8 cellular contexts compared by ENCODE assay signal in the genomic region with DNA sequence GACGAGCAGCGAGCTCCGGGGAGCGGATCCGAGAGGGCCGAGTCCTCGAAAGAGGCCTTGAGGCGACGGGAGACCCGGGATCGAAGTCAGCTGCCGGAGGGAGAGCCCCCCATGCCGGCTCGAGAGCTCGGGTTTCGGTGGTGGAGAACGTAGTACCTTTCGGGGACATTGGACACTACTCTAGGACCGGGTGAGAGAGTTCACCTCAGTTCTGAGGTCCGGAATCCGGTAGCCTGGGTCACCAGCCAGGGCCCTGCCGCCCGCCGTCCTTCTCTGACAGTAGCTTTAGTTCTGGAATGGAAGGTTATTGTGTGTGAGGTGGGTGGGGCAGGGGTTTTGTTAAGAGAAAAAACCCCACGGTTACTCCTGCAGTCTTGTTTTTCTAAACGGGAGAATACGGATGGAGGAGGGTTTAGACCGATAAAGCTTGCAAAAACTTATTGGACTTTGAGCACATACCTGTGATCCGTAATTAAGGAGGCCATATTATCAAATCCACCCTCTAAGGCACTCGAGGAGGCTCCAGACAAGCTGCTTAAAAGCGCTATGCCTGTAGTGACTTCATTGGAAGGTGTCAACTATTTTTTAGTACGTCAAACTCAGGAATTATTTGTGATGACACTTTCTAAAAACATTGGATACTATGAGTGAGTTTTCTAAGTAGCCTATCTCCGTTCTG. TPM values are rescaled to one million over a fixed set of nuclear protein-coding genes. Genes with fewer than 3 reads are reported as not detected.
DNase-seq lines count a peak whose midpoint lies in the region; ATAC-seq, FAIRE-seq and TF ChIP-seq lines count a peak whose summit lies in the region.

No MANE protein-coding gene starts in this region.

- H3K9me3 ChIP-seq in DOHH2 (ENCODE audit: control insufficient read depth, insufficient read depth, low read length) (no peaks in the 10 kb centered on the region), HUES64 (ENCODE audit: insufficient read depth, low read depth, low read length) (no peaks in the 10 kb centered on the region)

- H3K36me3 ChIP-seq in DOHH2 (ENCODE audit: control insufficient read depth, low read length) (no peaks in the 10 kb centered on the region), HUES64 (ENCODE audit: insufficient read depth, low read length) (no peaks in the 10 kb centered on the region)

- peak overlapping the region; percentile 87 for H3K4me2 ChIP-seq in DOHH2 (ENCODE audit: low read length)

- H3K9me3 Mint-ChIP-seq in activated T-helper 2 cell treated with anti-CD3 and anti-CD28 coated beads, Interferon-gamma antibody, Interleukin-2, Interleukin-4, amounts not matched to agents 10 μg/mL and 5 μg/mL and 100 μg/mL, durations not matched to agents 14 hours and 24 hours and 36 hours = no peaks in the 10 kb centered on the region

- no peaks in the 10 kb centered on the region for H4K20me1 ChIP-seq in DOHH2 (ENCODE audit: control insufficient read depth, insufficient read depth, low read depth, low read length)

- H3K27ac ChIP-seq in DOHH2 (ENCODE audit: low read depth, low read length) = peak overlapping the region; percentile 50; the same call in 1 of the 2 replicates
- H3K27ac ChIP-seq in HUES64 (ENCODE audit: low read depth, low read length) = peak overlapping the region; percentile 91

- H3K36me3 Mint-ChIP-seq in activated T-helper 2 cell treated with anti-CD3 and anti-CD28 coated beads, Interferon-gamma antibody, Interleukin-2, Interleukin-4, amounts not matched to agents 10 μg/mL and 5 μg/mL and 100 μg/mL, durations not matched to agents 14 hours and 24 hours and 36 hours (ENCODE audit: low read depth) = peaks cover 11% of the 10 kb centered on the region

- no peak for FAIRE-seq in frontal cortex (lab: Jason Lieb, UNC)

- H3K27me3 Mint-ChIP-seq in activated T-helper 2 cell treated with anti-CD3 and anti-CD28 coated beads, Interferon-gamma antibody, Interleukin-2, Interleukin-4, amounts not matched to agents 10 μg/mL and 5 μg/mL and 100 μg/mL, durations not matched to agents 14 hours and 24 hours and 36 hours (ENCODE audit: low read depth) = no peaks in the 10 kb centered on the region

- WGBS in HUES64 = under 1% methylated on average over 33 of the region's 33 CpGs

- H3K4me3 ChIP-seq in DOHH2 (ENCODE audit: low read length) (peak overlapping the region; percentile 82), HUES64 (ENCODE audit: low read length) (peak overlapping the region; percentile 92)

- intact Hi-C loops in activated T-helper 2 cell treated with anti-CD3 and anti-CD28 coated beads, Interferon-gamma antibody, Interleukin-2, Interleukin-4, amounts not matched to agents 10 μg/mL and 5 μg/mL and 100 μg/mL, durations not matched to agents 14 hours and 24 hours and 36 hours (cut with micrococcal nuclease) = loop anchor here (1.0 to 10.0 kb wide), 6 partner anchors 45 to 1797 kb away; a partner anchor contains a TSS
- intact Hi-C loops in Right ventricle myocardium superior (cut with DNase I) = loop anchor here (10.0 kb wide), 1 partner anchor 133 kb away; no protein-coding TSS in a partner anchor

- TF ChIP-seq CTCF in DOHH2 (IDR thresholded peaks at IDR 0.05; ENCODE audit: low read depth, low read length, poor library complexity, severe bottlenecking) = no peak

- H3K4me1 Mint-ChIP-seq in activated T-helper 2 cell treated with anti-CD3 and anti-CD28 coated beads, Interferon-gamma antibody, Interleukin-2, Interleukin-4, amounts not matched to agents 10 μg/mL and 5 μg/mL and 100 μg/mL, durations not matched to agents 14 hours and 24 hours and 36 hours (ENCODE audit: low read depth) = peaks cover 30% of the 10 kb centered on the region

- ATAC-seq in GM21390 (IDR thresholded peaks at IDR 0.05; ENCODE audit: unreplicated experiment) (peak; percentile 10), Right ventricle myocardium superior (ENCODE audit: poor library complexity) (peak; percentile 13)

- no peaks in the 10 kb centered on the region for H3K9me2 ChIP-seq in DOHH2 (replicated peaks; ENCODE audit: control insufficient read depth, low read length)

- H3K4me1 ChIP-seq in DOHH2 (ENCODE audit: control insufficient read depth, low read length) (peaks cover 19% of the 10 kb centered on the region), HUES64 (ENCODE audit: insufficient read depth, low read length) (peaks cover 18% of the 10 kb centered on the region)

- H3K4me3 Mint-ChIP-seq in activated T-helper 2 cell treated with anti-CD3 and anti-CD28 coated beads, Interferon-gamma antibody, Interleukin-2, Interleukin-4, amounts not matched to agents 10 μg/mL and 5 μg/mL and 100 μg/mL, durations not matched to agents 14 hours and 24 hours and 36 hours (ENCODE audit: low read depth) = peak overlapping the region; percentile 95

- H3K27ac Mint-ChIP-seq in activated T-helper 2 cell treated with anti-CD3 and anti-CD28 coated beads, Interferon-gamma antibody, Interleukin-2, Interleukin-4, amounts not matched to agents 10 μg/mL and 5 μg/mL and 100 μg/mL, durations not matched to agents 14 hours and 24 hours and 36 hours = peak overlapping the region; percentile 76

- H3K9ac ChIP-seq in HUES64 (ENCODE audit: low read depth, low read length) = peak overlapping the region; percentile 90

- peak; percentile 32 for DNase-seq in activated T-helper 2 cell treated with anti-CD3 and anti-CD28 coated beads, Interferon-gamma antibody, Interleukin-2, Interleukin-4, amounts not matched to agents 10 μg/mL and 5 μg/mL and 100 μg/mL, durations not matched to agents 14 hours and 24 hours and 36 hours (ENCODE audit: low spot score)
- no peak for DNase-seq in Right ventricle myocardium superior
- DNase-seq in putamen (ENCODE audit: low spot score) = peak; percentile 12
- no peak for DNase-seq in T1000 (lab: John Stamatoyannopoulos, UW)
- no peak for DNase-seq in frontal cortex (ENCODE audit: low spot score in 2 of 2)

- H3F3A ChIP-seq in DOHH2 (ENCODE audit: control insufficient read depth, insufficient read depth) = no peaks in the 10 kb centered on the region

- H3K27me3 ChIP-seq in DOHH2 (ENCODE audit: control insufficient read depth, low read length) (no peaks in the 10 kb centered on the region), HUES64 (ENCODE audit: insufficient read depth, low read length) (no peaks in the 10 kb centered on the region)

- peaks cover 50% of the 10 kb centered on the region for H3K79me2 ChIP-seq in DOHH2 (ENCODE audit: control insufficient read depth, low read length)

RNA-seq across cellular contexts. Expression of a gene that starts 0.8 kb away (rescaled TPM):
- 28.6 TPM for polyA plus RNA-seq in HUES64 (2013, experiment 1 of 2)
- polyA plus RNA-seq in HUES64 (2013, experiment 2 of 2) = 29.9 TPM
- 31.8 and 34.5 TPM in 2 replicates for total RNA-seq in activated T-helper 2 cell treated with anti-CD3 and anti-CD28 coated beads, Interferon-gamma antibody, Interleukin-2, Interleukin-4, amounts not matched to agents 10 μg/mL and 5 μg/mL and 100 μg/mL, durations not matched to agents 14 hours and 24 hours and 36 hours
- total RNA-seq in Right ventricle myocardium superior (24.7 TPM), frontal cortex (110 TPM)

RNA-seq across cellular contexts. Expression of a gene that starts 0.9 kb away (rescaled TPM):
- polyA plus RNA-seq in HUES64 (2013, experiment 1 of 2) = 3.5 TPM
- 4.8 TPM for polyA plus RNA-seq in HUES64 (2013, experiment 2 of 2)
- 1.7 and 1.8 TPM in 2 replicates for total RNA-seq in activated T-helper 2 cell treated with anti-CD3 and anti-CD28 coated beads, Interferon-gamma antibody, Interleukin-2, Interleukin-4, amounts not matched to agents 10 μg/mL and 5 μg/mL and 100 μg/mL, durations not matched to agents 14 hours and 24 hours and 36 hours
- 0.32 TPM for total RNA-seq in Right ventricle myocardium superior
- total RNA-seq in frontal cortex = 2.4 TPM

Comparison
In these comparisons a context has a peak if more than half of its experiments do, and no peak if none do; other contexts are left out.
1. DNase-seq: peak in activated T-helper 2 cell treated with anti-CD3 and anti-CD28 coated beads, Interferon-gamma antibody, Interleukin-2, Interleukin-4, amounts not matched to agents 10 μg/mL and 5 μg/mL and 100 μg/mL, durations not matched to agents 14 hours and 24 hours and 36 hours (single experiment) and putamen (single experiment); none in Right ventricle myocardium superior (single experiment), T1000 (single experiment) and frontal cortex (0 of 2).